Comparison of ENCODE assay signal across 8 cellular contexts in genomic region chrX:12946838-12947544, GRCh38. TPM values are rescaled to one million over a fixed set of nuclear protein-coding genes. Genes with fewer than 3 reads are reported as not detected.
DNase-seq lines count a peak whose midpoint lies in the region; ATAC-seq and TF ChIP-seq lines count a peak whose summit lies in the region.

No MANE protein-coding gene starts in this region.

- TF ChIP-seq CTCF in lung (IDR thresholded peaks at IDR 0.05; ENCODE audit: control extremely low read depth, extremely low read depth): peak; percentile 98

- CTCF ChIA-PET in activated CD4-positive, alpha-beta T cell treated with anti-CD3 and anti-CD28 coated beads, Interleukin-2, amount 10 ng/mL, durations not matched to agents 7 days and 5 days (lab: Charles Lee): interaction anchor here (0.5 to 7.2 kb wide), 78 partner anchors 9 to 1082 kb away, joined by 3 to 137 read pairs (median 4); partner anchors contain the start of genes GEMIN8 and TMSB4X

- DNase-seq in DMS114 treated with DMSO at 0.1 percent for 48 hours (lab: John Stamatoyannopoulos, UW; ENCODE audit: unreplicated experiment): peak; percentile 11
- DNase-seq in NCI-H526 treated with DMSO at 0.1 percent for 48 hours (lab: John Stamatoyannopoulos, UW): peak; percentile 36
- peak; percentile 79 for DNase-seq in activated CD4-positive, alpha-beta T cell treated with anti-CD3 and anti-CD28 coated beads, Interleukin-2, amount 10 ng/mL, durations not matched to agents 7 days and 5 days
- DNase-seq in effector CD4-positive, alpha-beta T cell: peak; percentile 73
- peak; percentile 83 for DNase-seq in lung (ENCODE audit: low spot score)
- DNase-seq in stimulated activated CD8-positive, alpha-beta memory T cell treated with anti-CD3 and anti-CD28 coated beads, Interleukin-2, amount 100 ng/mL, for 48 hours (ENCODE audit: low read depth in 2 of 2): peak; percentile 51 to 52

- peak overlapping the region; percentile 13 for H3K4me3 Mint-ChIP-seq in activated CD4-positive, alpha-beta T cell treated with anti-CD3 and anti-CD28 coated beads, Interleukin-2, amount 10 ng/mL, durations not matched to agents 7 days and 5 days

- peak overlapping the region; percentile 25 to 72 for H3K27ac ChIP-seq in lung (ENCODE audit: low read depth in 1 of 2, low read length in 1 of 2)

- no peaks in the 10 kb centered on the region for H3K9me3 ChIP-seq in lung (ENCODE audit: control insufficient read depth in 2 of 2, insufficient read depth in 1 of 2, low read length in 1 of 2)

- no peaks in the 10 kb centered on the region for H3K36me3 ChIP-seq in lung (ENCODE audit: control insufficient read depth in 2 of 2, insufficient read depth in 2 of 2, low read length in 2 of 2)

- POLR2A ChIA-PET in activated CD4-positive, alpha-beta T cell treated with anti-CD3 and anti-CD28 coated beads, Interleukin-2, amount 10 ng/mL, durations not matched to agents 7 days and 5 days (lab: Charles Lee): interaction anchor here (0.6 to 1.4 kb wide), 3 partner anchors 25 to 143 kb away, joined by 3 to 6 read pairs (median 4); no protein-coding TSS in a partner anchor

- H3K4me1 Mint-ChIP-seq in activated CD4-positive, alpha-beta T cell treated with anti-CD3 and anti-CD28 coated beads, Interleukin-2, amount 10 ng/mL, durations not matched to agents 7 days and 5 days: peaks cover 55% of the 10 kb centered on the region

- no peak overlapping the region for H3K4me3 ChIP-seq in lung

- H3K9me3 Mint-ChIP-seq in activated CD4-positive, alpha-beta T cell treated with anti-CD3 and anti-CD28 coated beads, Interleukin-2, amount 10 ng/mL, durations not matched to agents 7 days and 5 days: no peaks in the 10 kb centered on the region

- peaks cover 0 to 6% of the 10 kb centered on the region in 2 donors for H3K4me1 ChIP-seq in lung (ENCODE audit: control insufficient read depth in 2 of 2, insufficient read depth in 2 of 2, low read length in 2 of 2)

- peak overlapping the region; percentile 76 for H3K27ac Mint-ChIP-seq in activated CD4-positive, alpha-beta T cell treated with anti-CD3 and anti-CD28 coated beads, Interleukin-2, amount 10 ng/mL, durations not matched to agents 7 days and 5 days

- 30 to 42% methylated on average over 5 of the region's 5 CpGs for WGBS in lung, 2 donors

- H3K27me3 Mint-ChIP-seq in activated CD4-positive, alpha-beta T cell treated with anti-CD3 and anti-CD28 coated beads, Interleukin-2, amount 10 ng/mL, durations not matched to agents 7 days and 5 days: no peaks in the 10 kb centered on the region

- H3K27me3 ChIP-seq in lung (ENCODE audit: control insufficient read depth, insufficient read depth): no peaks in the 10 kb centered on the region

- ATAC-seq in HG03342 (IDR thresholded peaks at IDR 0.05; ENCODE audit: unreplicated experiment) (peak; percentile 30), lung (ENCODE audit: insufficient read depth, low FRiP score) (peak; percentile 78), HG03108 (IDR thresholded peaks at IDR 0.05; ENCODE audit: unreplicated experiment) (no peak)

- no peaks in the 10 kb centered on the region for H3K36me3 Mint-ChIP-seq in activated CD4-positive, alpha-beta T cell treated with anti-CD3 and anti-CD28 coated beads, Interleukin-2, amount 10 ng/mL, durations not matched to agents 7 days and 5 days (ENCODE audit: low read depth)

RNA-seq across cellular contexts. Expression of gene TMSB4X, which starts 27.9 kb away (rescaled TPM):
- 1,000 to 10,000 TPM; 9,113 to 9,418 TPM for total RNA-seq in activated CD4-positive, alpha-beta T cell treated with anti-CD3 and anti-CD28 coated beads, Interleukin-2, amount 10 ng/mL, durations not matched to agents 7 days and 5 days
- total RNA-seq in lung: 1,000 to 10,000 TPM; 4,686 to 8,614 TPM
- polyA plus RNA-seq in lung: 1,000 to 10,000 TPM; 7,790 to 9,527 TPM

RNA-seq across cellular contexts. Expression of gene TLR8, which starts 40.6 kb away (rescaled TPM):
- not detected for total RNA-seq in activated CD4-positive, alpha-beta T cell treated with anti-CD3 and anti-CD28 coated beads, Interleukin-2, amount 10 ng/mL, durations not matched to agents 7 days and 5 days
- total RNA-seq in lung: 1 to 10 TPM; 5.2 to 6.6 TPM
- 10 to 100 TPM in 1 of 2 donors, under 1 TPM in 1; 0.91 to 27.1 TPM for polyA plus RNA-seq in lung

Comparison
In these comparisons a context has a peak if more than half of its experiments do, and no peak if none do; other contexts are left out.
1. DNase-seq: peak in every context shown above with its lines; median percentile 83 in lung; 79 in activated CD4-positive, alpha-beta T cell treated with anti-CD3 and anti-CD28 coated beads, Interleukin-2, amount 10 ng/mL, durations not matched to agents 7 days and 5 days; 73 in effector CD4-positive, alpha-beta T cell; 52 in stimulated activated CD8-positive, alpha-beta memory T cell treated with anti-CD3 and anti-CD28 coated beads, Interleukin-2, amount 100 ng/mL, for 48 hours; 36 in NCI-H526 treated with DMSO at 0.1 percent for 48 hours; 11 in DMS114 treated with DMSO at 0.1 percent for 48 hours.
2. RNA of gene TLR8, which starts 40.6 kb away (total RNA-seq): 5.2 to 6.6 TPM in lung; not detected in activated CD4-positive, alpha-beta T cell treated with anti-CD3 and anti-CD28 coated beads, Interleukin-2, amount 10 ng/mL, durations not matched to agents 7 days and 5 days; every median in the first group is over 4 times any median in the second.